17 cellular contexts compared by ENCODE assay signal in genomic region chrX:24166078-24166477, GRCh38.
"Had no signal": no experiment of that assay in that cellular context is flagged by ENCODE, and none has a peak within 500 bp of the region (broad histone marks: within the 10 kb centered on the region; RNA-seq: fewer than 3 reads in every experiment).

No MANE protein-coding gene starts in this region.

- H3K4me2 ChIP-seq: hepatocyte had no signal

- H3K27me3 ChIP-seq: hepatocyte, neutrophil had no signal

- H3K4me3 Mint-ChIP-seq: activated CD8-positive, alpha-beta memory T cell treated with anti-CD3 and anti-CD28 coated beads, Interleukin-2, amount 10 ng/mL, durations not matched to agents 7 days and 5 days; activated naive CD8-positive, alpha-beta T cell treated with anti-CD3 and anti-CD28 coated beads, Interleukin-2, amount 10 ng/mL, durations not matched to agents 7 days and 5 days; dendritic cell treated with granulocyte-macrophage colony-stimulating factor and Interleukin-4, amounts not matched to agents 40 ng/mL and 50 ng/mL, for 4 days; effector memory CD8-positive, alpha-beta T cell had no signal

- H3K27ac Mint-ChIP-seq: activated CD8-positive, alpha-beta memory T cell treated with anti-CD3 and anti-CD28 coated beads, Interleukin-2, amount 10 ng/mL, durations not matched to agents 7 days and 5 days; activated naive CD8-positive, alpha-beta T cell treated with anti-CD3 and anti-CD28 coated beads, Interleukin-2, amount 10 ng/mL, durations not matched to agents 7 days and 5 days; dendritic cell treated with granulocyte-macrophage colony-stimulating factor and Interleukin-4, amounts not matched to agents 40 ng/mL and 50 ng/mL, for 4 days; effector memory CD8-positive, alpha-beta T cell had no signal

- H3K27ac ChIP-seq: neutrophil, SK-N-MC had no signal

- H3K4me3 ChIP-seq: hepatocyte, SK-N-MC had no signal

- H3K9me3 Mint-ChIP-seq: activated naive CD8-positive, alpha-beta T cell treated with anti-CD3 and anti-CD28 coated beads, Interleukin-2, amount 10 ng/mL, durations not matched to agents 7 days and 5 days; dendritic cell treated with granulocyte-macrophage colony-stimulating factor and Interleukin-4, amounts not matched to agents 40 ng/mL and 50 ng/mL, for 4 days; effector memory CD8-positive, alpha-beta T cell; naive thymus-derived CD8-positive, alpha-beta T cell had no signal

- H3K27me3 Mint-ChIP-seq: activated CD8-positive, alpha-beta memory T cell treated with anti-CD3 and anti-CD28 coated beads, Interleukin-2, amount 10 ng/mL, durations not matched to agents 7 days and 5 days; activated naive CD8-positive, alpha-beta T cell treated with anti-CD3 and anti-CD28 coated beads, Interleukin-2, amount 10 ng/mL, durations not matched to agents 7 days and 5 days; dendritic cell treated with granulocyte-macrophage colony-stimulating factor and Interleukin-4, amounts not matched to agents 40 ng/mL and 50 ng/mL, for 4 days; effector memory CD8-positive, alpha-beta T cell; naive thymus-derived CD8-positive, alpha-beta T cell had no signal

- H3K9me3 ChIP-seq: neutrophil had no signal

- H3K36me3 ChIP-seq: neutrophil had no signal

- ATAC-seq: activated CD8-positive, alpha-beta memory T cell treated with anti-CD3 and anti-CD28 coated beads, Interleukin-2, amount 10 ng/mL, durations not matched to agents 7 days and 5 days; effector memory CD8-positive, alpha-beta T cell; left ventricle myocardium superior; naive thymus-derived CD8-positive, alpha-beta T cell; stimulated activated naive CD8-positive, alpha-beta T cell treated with anti-CD3 and anti-CD28 coated beads, Interleukin-15, Interleukin-2, amounts not matched to agents 100 U/mL and 50 U/mL, for 24 hours had no signal

- DNase-seq: activated CD4-positive, alpha-beta T cell treated with anti-CD3 and anti-CD28 coated beads, Interleukin-2, amount 50 U/mL, for 4 hours; activated CD4-positive, CD25-positive, alpha-beta regulatory T cell treated with anti-CD3 and anti-CD28 coated beads, Interleukin-2, amount 50 U/mL, for 72 hours; activated CD8-positive, alpha-beta memory T cell treated with anti-CD3 and anti-CD28 coated beads, Interleukin-2, amount 10 ng/mL, durations not matched to agents 7 days and 5 days; activated naive CD8-positive, alpha-beta T cell treated with anti-CD3 and anti-CD28 coated beads, Interleukin-2, amount 10 ng/mL, durations not matched to agents 7 days and 5 days; activated T-cell treated with anti-CD3 and anti-CD28 coated beads, Interleukin-2, amount 50 U/mL, for 1 hour; effector memory CD8-positive, alpha-beta T cell; left ventricle myocardium superior; mesenchymal stem cell; naive thymus-derived CD8-positive, alpha-beta T cell; posterior cingulate gyrus; right cardiac atrium; stimulated activated naive CD8-positive, alpha-beta T cell treated with anti-CD3 and anti-CD28 coated beads, Interleukin-15, Interleukin-2, amounts not matched to agents 100 U/mL and 50 U/mL, for 24 hours; trophoblast cell had no signal

- H2AFZ ChIP-seq: hepatocyte had no signal
